Comparison of ENCODE assay signal across 2 cellular contexts in genomic region chr5:135405082-135405481, GRCh38.
A peak's percentile ranks its signal among the peaks of the same experiment; 100 is the strongest.
TF ChIP-seq lines count a peak whose summit lies in the region.

No MANE protein-coding gene starts in this region.

TF ChIP-seq in HepG2, 621 proteins besides CTCF, POLR2A, EP300 and RAD21:
- no peak for TF ChIP-seq ZNF383 (CRISPR knock-in tag; IDR thresholded peaks at IDR 0.05; ENCODE audit: borderline replicate concordance)
- no peak for TF ChIP-seq ARNT2 (CRISPR knock-in tag; IDR thresholded peaks at IDR 0.05; ENCODE audit: low read depth)
- no peak for TF ChIP-seq AKAP8 (CRISPR knock-in tag; IDR thresholded peaks at IDR 0.05)
- TF ChIP-seq ZNF264 (CRISPR knock-in tag; IDR thresholded peaks at IDR 0.05), result peak; percentile 93
- no peak for TF ChIP-seq ZNF749 (CRISPR knock-in tag; IDR thresholded peaks at IDR 0.05; ENCODE audit: borderline replicate concordance)
- TF ChIP-seq ZNF710 (CRISPR knock-in tag; IDR thresholded peaks at IDR 0.05; ENCODE audit: borderline replicate concordance), result no peak
- no peak for TF ChIP-seq ZKSCAN5 (CRISPR knock-in tag; IDR thresholded peaks at IDR 0.05)

TF ChIP-seq in HEK293, 187 proteins besides CTCF, POLR2A, EP300 and RAD21:
- peak; percentile 48 for TF ChIP-seq ZNF664 (tag by site-specific recombination; IDR thresholded peaks at IDR 0.05)
- TF ChIP-seq SCRT2 (tag by site-specific recombination; IDR thresholded peaks at IDR 0.05), result no peak
